In the genomic region with DNA sequence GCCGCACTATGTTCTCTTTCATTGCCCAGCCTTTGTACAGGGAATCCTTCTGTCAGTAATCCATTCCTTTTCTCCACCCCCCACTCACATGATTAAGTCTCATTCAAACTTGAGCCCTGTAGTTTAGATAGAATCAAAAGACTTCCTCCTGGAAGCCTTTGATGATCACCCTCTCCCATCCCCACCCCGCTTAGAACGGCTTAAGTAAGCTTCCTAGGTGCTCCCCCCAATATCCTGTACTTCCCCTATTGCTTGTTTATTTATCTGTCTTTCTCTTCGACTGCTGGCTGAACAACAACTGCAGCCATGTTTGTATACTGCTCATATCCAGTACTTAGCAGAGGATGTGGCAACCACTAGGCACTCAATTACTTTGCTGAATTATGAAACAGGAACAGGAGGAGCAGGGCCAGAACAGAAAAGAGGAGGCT, we compare ENCODE assay signal across 32 cellular contexts. TPM values are rescaled to one million over a fixed set of nuclear protein-coding genes. Genes with fewer than 3 reads are reported as not detected.
DNase-seq lines count a peak whose midpoint lies in the region; ATAC-seq, FAIRE-seq and TF ChIP-seq lines count a peak whose summit lies in the region.
"Had no signal": no experiment of that assay in that cellular context is flagged by ENCODE, and none has a peak within 500 bp of the region (broad histone marks: within the 10 kb centered on the region; RNA-seq: fewer than 3 reads in every experiment).

No MANE protein-coding gene starts in this region.

- no peak for FAIRE-seq in small intestine (lab: Jason Lieb, UNC)
- FAIRE-seq: A549, bronchial epithelial cell, colon, GM12891 had no signal

- H3K27ac ChIP-seq in hepatocyte (peak overlapping the region; percentile 54), upper lobe of right lung (no peak overlapping the region), small intestine (ENCODE audit: low read depth in 1 of 2, low read length in 1 of 2) (no peak overlapping the region)
- H3K27ac ChIP-seq: A549, GM23248, heart right ventricle, prostate gland, sigmoid colon, VCaP had no signal

- H3K27ac Mint-ChIP-seq in activated CD8-positive, alpha-beta T cell treated with anti-CD3 and anti-CD28 coated beads for 36 hours, result no peak overlapping the region
- no peak overlapping the region for H3K27ac Mint-ChIP-seq in activated CD8-positive, alpha-beta T cell treated with anti-CD3 and anti-CD28 coated beads, Interleukin-2, amount 10 ng/mL, durations not matched to agents 7 days and 5 days
- H3K27ac Mint-ChIP-seq in activated T-helper 2 cell treated with anti-CD3 and anti-CD28 coated beads, Interferon-gamma antibody, Interleukin-2, Interleukin-4, amounts not matched to agents 10 μg/mL and 5 μg/mL and 100 μg/mL, durations not matched to agents 14 hours and 24 hours and 36 hours, result no peak overlapping the region
- H3K27ac Mint-ChIP-seq: activated naive CD4-positive, alpha-beta T cell treated with anti-CD3 and anti-CD28 coated beads for 36 hours; CD8-positive, alpha-beta memory T cell; HFFc6; stimulated activated naive CD8-positive, alpha-beta T cell treated with anti-CD3 and anti-CD28 coated beads, Interleukin-15, Interleukin-2, amounts not matched to agents 100 ng/mL and 50 ng/mL, for 24 hours had no signal

- H3K4me1 Mint-ChIP-seq in activated CD8-positive, alpha-beta T cell treated with anti-CD3 and anti-CD28 coated beads for 36 hours (ENCODE audit: low read depth), result peaks cover 4% of the 10 kb centered on the region
- peaks cover 8% of the 10 kb centered on the region for H3K4me1 Mint-ChIP-seq in activated CD8-positive, alpha-beta T cell treated with anti-CD3 and anti-CD28 coated beads, Interleukin-2, amount 10 ng/mL, durations not matched to agents 7 days and 5 days (ENCODE audit: low read depth)
- H3K4me1 Mint-ChIP-seq in activated T-helper 2 cell treated with anti-CD3 and anti-CD28 coated beads, Interferon-gamma antibody, Interleukin-2, Interleukin-4, amounts not matched to agents 10 μg/mL and 5 μg/mL and 100 μg/mL, durations not matched to agents 14 hours and 24 hours and 36 hours (ENCODE audit: low read depth), result peaks cover 3% of the 10 kb centered on the region

- H3K27me3 Mint-ChIP-seq in activated CD8-positive, alpha-beta T cell treated with anti-CD3 and anti-CD28 coated beads for 36 hours, result no peaks in the 10 kb centered on the region
- no peaks in the 10 kb centered on the region for H3K27me3 Mint-ChIP-seq in activated CD8-positive, alpha-beta T cell treated with anti-CD3 and anti-CD28 coated beads, Interleukin-2, amount 10 ng/mL, durations not matched to agents 7 days and 5 days (ENCODE audit: low read depth)
- peaks cover under 1% of the 10 kb centered on the region for H3K27me3 Mint-ChIP-seq in activated T-helper 2 cell treated with anti-CD3 and anti-CD28 coated beads, Interferon-gamma antibody, Interleukin-2, Interleukin-4, amounts not matched to agents 10 μg/mL and 5 μg/mL and 100 μg/mL, durations not matched to agents 14 hours and 24 hours and 36 hours (ENCODE audit: low read depth)
- H3K27me3 Mint-ChIP-seq: CD8-positive, alpha-beta memory T cell had no signal

- no peaks in the 10 kb centered on the region for H3K27me3 ChIP-seq in hepatocyte
- no peaks in the 10 kb centered on the region for H3K27me3 ChIP-seq in upper lobe of right lung
- peaks cover 0 to 2% of the 10 kb centered on the region in 2 donors for H3K27me3 ChIP-seq in small intestine (ENCODE audit: control insufficient read depth in 2 of 2, insufficient read depth in 2 of 2, low read length in 2 of 2)
- H3K27me3 ChIP-seq: sigmoid colon had no signal

- ATAC-seq in activated CD8-positive, alpha-beta T cell treated with anti-CD3 and anti-CD28 coated beads for 36 hours, result peak; percentile 27
- ATAC-seq in activated CD8-positive, alpha-beta T cell treated with anti-CD3 and anti-CD28 coated beads, Interleukin-2, amount 10 ng/mL, durations not matched to agents 7 days and 5 days, result no peak
- ATAC-seq in upper lobe of right lung (peak; percentile 65), HG03139 (IDR thresholded peaks at IDR 0.05; ENCODE audit: unreplicated experiment) (no peak)
- ATAC-seq: A549, heart right ventricle, left cardiac atrium had no signal

- H3K36me3 Mint-ChIP-seq in activated CD8-positive, alpha-beta T cell treated with anti-CD3 and anti-CD28 coated beads for 36 hours (ENCODE audit: low read depth), result no peaks in the 10 kb centered on the region
- no peaks in the 10 kb centered on the region for H3K36me3 Mint-ChIP-seq in activated CD8-positive, alpha-beta T cell treated with anti-CD3 and anti-CD28 coated beads, Interleukin-2, amount 10 ng/mL, durations not matched to agents 7 days and 5 days (ENCODE audit: low read depth)
- no peaks in the 10 kb centered on the region for H3K36me3 Mint-ChIP-seq in activated T-helper 2 cell treated with anti-CD3 and anti-CD28 coated beads, Interferon-gamma antibody, Interleukin-2, Interleukin-4, amounts not matched to agents 10 μg/mL and 5 μg/mL and 100 μg/mL, durations not matched to agents 14 hours and 24 hours and 36 hours (ENCODE audit: low read depth)
- H3K36me3 Mint-ChIP-seq: CD8-positive, alpha-beta memory T cell had no signal

- H3K9me2 ChIP-seq in hepatocyte (replicated peaks; ENCODE audit: insufficient read depth), result no peaks in the 10 kb centered on the region

- H3K4me1 ChIP-seq in hepatocyte (ENCODE audit: insufficient read depth), result no peaks in the 10 kb centered on the region
- H3K4me1 ChIP-seq in upper lobe of right lung, result no peaks in the 10 kb centered on the region
- no peaks in the 10 kb centered on the region for H3K4me1 ChIP-seq in small intestine (ENCODE audit: control insufficient read depth in 2 of 2, insufficient read depth in 1 of 2, low read depth in 1 of 2, low read length in 1 of 2)
- H3K4me1 ChIP-seq: A549, heart right ventricle, prostate gland, sigmoid colon had no signal

- H3K9me3 Mint-ChIP-seq in activated CD8-positive, alpha-beta T cell treated with anti-CD3 and anti-CD28 coated beads for 36 hours, result no peaks in the 10 kb centered on the region
- H3K9me3 Mint-ChIP-seq in activated CD8-positive, alpha-beta T cell treated with anti-CD3 and anti-CD28 coated beads, Interleukin-2, amount 10 ng/mL, durations not matched to agents 7 days and 5 days (ENCODE audit: insufficient read depth), result no peaks in the 10 kb centered on the region
- H3K9me3 Mint-ChIP-seq in activated T-helper 2 cell treated with anti-CD3 and anti-CD28 coated beads, Interferon-gamma antibody, Interleukin-2, Interleukin-4, amounts not matched to agents 10 μg/mL and 5 μg/mL and 100 μg/mL, durations not matched to agents 14 hours and 24 hours and 36 hours, result no peaks in the 10 kb centered on the region
- H3K9me3 Mint-ChIP-seq: activated naive CD4-positive, alpha-beta T cell treated with anti-CD3 and anti-CD28 coated beads for 36 hours; CD8-positive, alpha-beta memory T cell; stimulated activated naive CD8-positive, alpha-beta T cell treated with anti-CD3 and anti-CD28 coated beads, Interleukin-15, Interleukin-2, amounts not matched to agents 100 ng/mL and 50 ng/mL, for 24 hours had no signal

- intact Hi-C loops in activated CD8-positive, alpha-beta T cell treated with anti-CD3 and anti-CD28 coated beads for 36 hours (cut with micrococcal nuclease), result loop anchor here (5.0 kb wide), 1 partner anchor 232 kb away; no protein-coding TSS in a partner anchor
- intact Hi-C loops in upper lobe of right lung (cut with DNase I), result no loop called here
- intact Hi-C loops in activated T-helper 2 cell treated with anti-CD3 and anti-CD28 coated beads, Interferon-gamma antibody, Interleukin-2, Interleukin-4, amounts not matched to agents 10 μg/mL and 5 μg/mL and 100 μg/mL, durations not matched to agents 14 hours and 24 hours and 36 hours (cut with micrococcal nuclease), result no loop called here

- H3K4me3 Mint-ChIP-seq in activated CD8-positive, alpha-beta T cell treated with anti-CD3 and anti-CD28 coated beads for 36 hours, result no peak overlapping the region
- H3K4me3 Mint-ChIP-seq in activated CD8-positive, alpha-beta T cell treated with anti-CD3 and anti-CD28 coated beads, Interleukin-2, amount 10 ng/mL, durations not matched to agents 7 days and 5 days, result no peak overlapping the region
- H3K4me3 Mint-ChIP-seq in activated T-helper 2 cell treated with anti-CD3 and anti-CD28 coated beads, Interferon-gamma antibody, Interleukin-2, Interleukin-4, amounts not matched to agents 10 μg/mL and 5 μg/mL and 100 μg/mL, durations not matched to agents 14 hours and 24 hours and 36 hours (ENCODE audit: low read depth), result no peak overlapping the region
- H3K4me3 Mint-ChIP-seq: activated naive CD4-positive, alpha-beta T cell treated with anti-CD3 and anti-CD28 coated beads for 36 hours; CD8-positive, alpha-beta memory T cell; HFFc6; stimulated activated naive CD8-positive, alpha-beta T cell treated with anti-CD3 and anti-CD28 coated beads, Interleukin-15, Interleukin-2, amounts not matched to agents 100 ng/mL and 50 ng/mL, for 24 hours had no signal

- TF ChIP-seq CTCF in activated CD8-positive, alpha-beta T cell treated with anti-CD3 and anti-CD28 coated beads for 36 hours (IDR thresholded peaks at IDR 0.05), result no peak
- TF ChIP-seq CTCF in hepatocyte (IDR thresholded peaks at IDR 0.05; ENCODE audit: poor library complexity) (no peak), upper lobe of right lung (IDR thresholded peaks at IDR 0.05) (no peak)

- POLR2A ChIA-PET in activated CD8-positive, alpha-beta T cell treated with anti-CD3 and anti-CD28 coated beads for 36 hours (lab: Charles Lee), result no interaction called here
- POLR2A ChIA-PET in activated CD8-positive, alpha-beta T cell treated with anti-CD3 and anti-CD28 coated beads, Interleukin-2, amount 10 ng/mL, durations not matched to agents 7 days and 5 days (lab: Charles Lee), result interaction anchor here (0.7 kb wide), 1 partner anchor 162 kb away, joined by 3 read pairs; no protein-coding TSS in a partner anchor

- H3K79me2 ChIP-seq in hepatocyte, result no peaks in the 10 kb centered on the region

- no peak overlapping the region for H2AFZ ChIP-seq in hepatocyte
- H2AFZ ChIP-seq: GM23248 had no signal

- H4K20me1 ChIP-seq in hepatocyte (ENCODE audit: insufficient read depth, poor library complexity, severe bottlenecking), result no peaks in the 10 kb centered on the region

- no peak overlapping the region for H3K4me2 ChIP-seq in hepatocyte
- H3K4me2 ChIP-seq: A549 had no signal

- CTCF ChIA-PET in activated CD8-positive, alpha-beta T cell treated with anti-CD3 and anti-CD28 coated beads for 36 hours (lab: Charles Lee), result no interaction called here
- CTCF ChIA-PET in activated CD8-positive, alpha-beta T cell treated with anti-CD3 and anti-CD28 coated beads, Interleukin-2, amount 10 ng/mL, durations not matched to agents 7 days and 5 days (lab: Charles Lee), result no interaction called here

- H3K36me3 ChIP-seq in hepatocyte (replicated peaks; ENCODE audit: insufficient read depth, low read depth), result no peaks in the 10 kb centered on the region
- H3K36me3 ChIP-seq in upper lobe of right lung, result no peaks in the 10 kb centered on the region
- H3K36me3 ChIP-seq in small intestine (ENCODE audit: control insufficient read depth in 2 of 2, insufficient read depth in 2 of 2, low read length in 2 of 2), result no peaks in the 10 kb centered on the region
- H3K36me3 ChIP-seq: heart right ventricle, prostate gland, sigmoid colon had no signal

- H3K4me3 ChIP-seq in hepatocyte (no peak overlapping the region), upper lobe of right lung (no peak overlapping the region), small intestine (ENCODE audit: low read depth in 1 of 2, low read length in 2 of 2) (no peak overlapping the region)
- H3K4me3 ChIP-seq: A549, GM23248, heart right ventricle, prostate gland, sigmoid colon had no signal

- H3K9me3 ChIP-seq in hepatocyte (ENCODE audit: low read depth) (no peaks in the 10 kb centered on the region), upper lobe of right lung (no peaks in the 10 kb centered on the region), small intestine (ENCODE audit: control insufficient read depth, low read depth) (no peaks in the 10 kb centered on the region)
- H3K9me3 ChIP-seq: A549, heart right ventricle, prostate gland, sigmoid colon had no signal

- DNase-seq in activated CD8-positive, alpha-beta T cell treated with anti-CD3 and anti-CD28 coated beads for 36 hours, result no peak
- DNase-seq in activated CD8-positive, alpha-beta T cell treated with anti-CD3 and anti-CD28 coated beads, Interleukin-2, amount 10 ng/mL, durations not matched to agents 7 days and 5 days, result no peak
- peak; percentile 70 for DNase-seq in NOMO-1 treated with DMSO at 0.1 percent for 48 hours (lab: John Stamatoyannopoulos, UW; ENCODE audit: unreplicated experiment)
- peak; percentile 18 for DNase-seq in hepatocyte (ENCODE audit: low spot score)
- no peak for DNase-seq in upper lobe of right lung
- no peak for DNase-seq in activated T-helper 2 cell treated with anti-CD3 and anti-CD28 coated beads, Interferon-gamma antibody, Interleukin-2, Interleukin-4, amounts not matched to agents 10 μg/mL and 5 μg/mL and 100 μg/mL, durations not matched to agents 14 hours and 24 hours and 36 hours (ENCODE audit: low spot score)
- no peak for DNase-seq in small intestine
- DNase-seq: activated CD4-positive, alpha-beta T cell treated with anti-CD3 and anti-CD28 coated beads, Interleukin-2, amount 50 U/mL, for 1 hour; activated naive CD4-positive, alpha-beta T cell treated with anti-CD3 and anti-CD28 coated beads for 36 hours; amygdala; CD8-positive, alpha-beta memory T cell; DMS 273 treated with DMSO at 0.1 percent for 48 hours; effector memory CD4-positive, alpha-beta T cell; GM23248; heart right ventricle; HFFc6; left cardiac atrium; NCI-H2081; NCI-H2227 treated with DMSO at 0.1 percent for 48 hours; sigmoid colon; stimulated activated CD4-positive, alpha-beta T cell treated with anti-CD3 and anti-CD28 coated beads, Interleukin-15, amount 100 ng/mL, for 24 hours had no signal

- 57% methylated on average over 4 of the region's 4 CpGs for WGBS in hepatocyte (ENCODE audit: low lambda C conversion rate, missing lambda C conversion rate)
- WGBS in small intestine, 3 donors, result 45 to 68% (median 56%) methylated on average over 4 of the region's 4 CpGs

RNA-seq across cellular contexts. Expression of gene GPC3, which starts 38.5 kb away (rescaled TPM):
- total RNA-seq in activated CD8-positive, alpha-beta T cell treated with anti-CD3 and anti-CD28 coated beads for 36 hours, result under 1 TPM; 0.58 to 0.63 TPM
- under 1 TPM; 0.31 to 0.71 TPM for total RNA-seq in activated CD8-positive, alpha-beta T cell treated with anti-CD3 and anti-CD28 coated beads, Interleukin-2, amount 10 ng/mL, durations not matched to agents 7 days and 5 days
- total RNA-seq in hepatocyte (860 and 874 TPM in 2 replicates), upper lobe of right lung (67.7 TPM)
- polyA plus RNA-seq in hepatocyte (618 and 789 TPM in 2 replicates), small intestine (10 to 100 TPM in 1 of 3 donors, not detected in 2; 14.3 TPM)
- total RNA-seq in activated T-helper 2 cell treated with anti-CD3 and anti-CD28 coated beads, Interferon-gamma antibody, Interleukin-2, Interleukin-4, amounts not matched to agents 10 μg/mL and 5 μg/mL and 100 μg/mL, durations not matched to agents 14 hours and 24 hours and 36 hours, result 0.25 and 0.37 TPM in 2 replicates
- total RNA-seq: CD8-positive, alpha-beta memory T cell; fibroblast of villous mesenchyme; GM23248; HFFc6; myocyte; OCI-LY7 had no signal
- polyA plus RNA-seq: A549; CD8-positive, alpha-beta memory T cell; GM23248 had no signal

Comparison
In these comparisons a context has a peak if more than half of its experiments do, and no peak if none do; other contexts are left out.
1. ATAC-seq: peak in activated CD8-positive, alpha-beta T cell treated with anti-CD3 and anti-CD28 coated beads for 36 hours (single experiment) and upper lobe of right lung (single experiment); none in activated CD8-positive, alpha-beta T cell treated with anti-CD3 and anti-CD28 coated beads, Interleukin-2, amount 10 ng/mL, durations not matched to agents 7 days and 5 days (single experiment) and HG03139 (single experiment).
2. DNase-seq: peak in NOMO-1 treated with DMSO at 0.1 percent for 48 hours (single experiment) and hepatocyte (single experiment); none in activated CD8-positive, alpha-beta T cell treated with anti-CD3 and anti-CD28 coated beads for 36 hours (single experiment), activated CD8-positive, alpha-beta T cell treated with anti-CD3 and anti-CD28 coated beads, Interleukin-2, amount 10 ng/mL, durations not matched to agents 7 days and 5 days (single experiment), upper lobe of right lung (single experiment), activated T-helper 2 cell treated with anti-CD3 and anti-CD28 coated beads, Interferon-gamma antibody, Interleukin-2, Interleukin-4, amounts not matched to agents 10 μg/mL and 5 μg/mL and 100 μg/mL, durations not matched to agents 14 hours and 24 hours and 36 hours (single experiment) and small intestine (single experiment).
3. RNA of gene GPC3, which starts 38.5 kb away (total RNA-seq): 860 to 874 TPM in hepatocyte and 67.7 TPM in upper lobe of right lung (single experiment); 0.31 to 0.71 TPM in activated CD8-positive, alpha-beta T cell treated with anti-CD3 and anti-CD28 coated beads, Interleukin-2, amount 10 ng/mL, durations not matched to agents 7 days and 5 days, 0.58 to 0.63 TPM in activated CD8-positive, alpha-beta T cell treated with anti-CD3 and anti-CD28 coated beads for 36 hours and 0.25 to 0.37 TPM in activated T-helper 2 cell treated with anti-CD3 and anti-CD28 coated beads, Interferon-gamma antibody, Interleukin-2, Interleukin-4, amounts not matched to agents 10 μg/mL and 5 μg/mL and 100 μg/mL, durations not matched to agents 14 hours and 24 hours and 36 hours; every median in the first group is over 10 times any median in the second.